Comparison of ENCODE assay signal across 28 cellular contexts in genomic region chr16:78434401-78434800, GRCh38.
"Had no signal": no experiment of that assay in that cellular context is flagged by ENCODE, and none has a peak within 500 bp of the region (broad histone marks: within the 10 kb centered on the region; RNA-seq: fewer than 3 reads in every experiment).

No MANE protein-coding gene starts in this region.

- H3K27ac ChIP-seq: esophagus squamous epithelium, heart right ventricle, neural progenitor cell, parathyroid adenoma, right atrium auricular region, stomach, tibial artery, upper lobe of left lung had no signal

- ATAC-seq: heart right ventricle; left lobe of liver; mucosa of descending colon; natural killer cell treated with Interleukin-12 subunit alpha and Interleukin-12 subunit beta and Interleukin-15 and Interleukin-18, amount 100 ng/mL, for 72 hours; sciatic nerve; stimulated activated effector memory CD8-positive, alpha-beta T cell treated with anti-CD3 and anti-CD28 coated beads, Interleukin-12 subunit alpha, Interleukin-12 subunit beta, amount 100 ng/mL, for 72 hours had no signal

- H3K27ac Mint-ChIP-seq: mesothelial cell of epicardium; naive B cell; natural killer cell treated with Interleukin-12 subunit alpha and Interleukin-12 subunit beta and Interleukin-15 and Interleukin-18, amount 100 ng/mL, for 72 hours; neural progenitor cell; progenitor cell of endocrine pancreas; stimulated activated effector memory CD8-positive, alpha-beta T cell treated with anti-CD3 and anti-CD28 coated beads, Interleukin-12 subunit alpha, Interleukin-12 subunit beta, amount 100 ng/mL, for 72 hours had no signal

- H3K27me3 ChIP-seq: esophagus squamous epithelium, heart right ventricle, neural progenitor cell, right atrium auricular region, stomach, tibial artery, upper lobe of left lung had no signal

- H3K4me3 ChIP-seq: esophagus squamous epithelium, heart right ventricle, mucosa of descending colon, neural progenitor cell, right atrium auricular region, smooth muscle cell, stomach, tibial artery, upper lobe of left lung had no signal

- H3K9me3 Mint-ChIP-seq: mesothelial cell of epicardium; natural killer cell treated with Interleukin-12 subunit alpha and Interleukin-12 subunit beta and Interleukin-15 and Interleukin-18, amount 100 ng/mL, for 72 hours had no signal

- H3K36me3 ChIP-seq: neural progenitor cell had no signal

- H3K4me1 Mint-ChIP-seq: naive B cell; neural progenitor cell; stimulated activated effector memory CD8-positive, alpha-beta T cell treated with anti-CD3 and anti-CD28 coated beads, Interleukin-12 subunit alpha, Interleukin-12 subunit beta, amount 100 ng/mL, for 72 hours had no signal

- H3K9me3 ChIP-seq: esophagus squamous epithelium, heart right ventricle, mucosa of descending colon, right atrium auricular region, stomach, tibial artery, upper lobe of left lung had no signal

- H3K4me3 Mint-ChIP-seq: mesothelial cell of epicardium; naive B cell; natural killer cell treated with Interleukin-12 subunit alpha and Interleukin-12 subunit beta and Interleukin-15 and Interleukin-18, amount 100 ng/mL, for 72 hours; neural progenitor cell; stimulated activated effector memory CD8-positive, alpha-beta T cell treated with anti-CD3 and anti-CD28 coated beads, Interleukin-12 subunit alpha, Interleukin-12 subunit beta, amount 100 ng/mL, for 72 hours had no signal

- DNase-seq: cerebellar nuclear complex; cortex of kidney; effector CD4-positive, alpha-beta T cell; esophagus squamous epithelium; foreskin melanocyte; glutamatergic neuron; heart right ventricle; hippocampal formation; mesenchymal stem cell; mucosa of descending colon; naive B cell; stimulated activated CD4-positive, alpha-beta T cell treated with anti-CD3 and anti-CD28 coated beads, Interleukin-12 subunit alpha, Interleukin-12 subunit beta, amount 100 ng/mL, for 4 hours; stimulated activated CD4-positive, alpha-beta T cell treated with anti-CD3 and anti-CD28 coated beads, Interleukin-1b, Interleukin-23, amount 100 ng/mL, for 48 hours; stimulated activated CD4-positive, alpha-beta T cell treated with anti-CD3 and anti-CD28 coated beads, Interleukin-4, amount 100 ng/mL, for 24 hours; stimulated activated naive CD4-positive, alpha-beta T cell treated with Interleukin-2 at 50 U/mL for 16 hours; stomach; tibial artery had no signal

- H3K27me3 Mint-ChIP-seq: naive B cell; natural killer cell treated with Interleukin-12 subunit alpha and Interleukin-12 subunit beta and Interleukin-15 and Interleukin-18, amount 100 ng/mL, for 72 hours; progenitor cell of endocrine pancreas had no signal

- H3K4me1 ChIP-seq: esophagus squamous epithelium, heart right ventricle, neural progenitor cell, parathyroid adenoma, right atrium auricular region, stomach had no signal
